Comparison of ENCODE assay signal across 6 cellular contexts in the genomic region with DNA sequence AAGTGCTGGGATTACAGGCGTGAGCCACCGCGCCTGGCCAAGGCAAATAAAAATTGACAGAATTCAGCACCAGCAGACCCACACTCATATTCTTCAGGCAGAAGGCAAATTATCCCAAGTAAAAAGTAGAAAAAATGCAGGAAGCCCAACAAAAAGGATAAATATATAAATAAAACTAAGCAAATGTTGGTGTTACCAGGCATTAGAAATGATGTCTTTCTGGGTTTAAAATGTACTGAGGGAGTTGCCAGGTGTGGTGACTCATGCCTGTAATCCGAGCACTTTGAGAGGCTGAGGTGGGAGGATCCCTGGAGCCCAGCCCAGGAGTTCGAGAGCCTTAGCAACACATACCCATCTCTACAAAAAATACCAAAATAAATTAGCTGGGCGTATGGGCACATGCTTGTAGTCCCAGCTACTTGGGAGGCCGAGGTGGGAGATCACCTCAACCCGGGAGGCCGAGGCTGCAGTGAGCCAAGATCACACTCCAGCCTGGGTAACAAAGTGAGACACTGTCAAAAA. TPM values are rescaled to one million over a fixed set of nuclear protein-coding genes. Genes with fewer than 3 reads are reported as not detected.
DNase-seq lines count a peak whose midpoint lies in the region; TF ChIP-seq lines count a peak whose summit lies in the region.

No MANE protein-coding gene starts in this region.

- H3K9me3 ChIP-seq in vagina, result no peaks in the 10 kb centered on the region

- peaks cover 47% of the 10 kb centered on the region for H3K79me2 ChIP-seq in ACC112 (ENCODE audit: control insufficient read depth, insufficient read depth, low read length, unreplicated experiment)

- peaks cover 10% of the 10 kb centered on the region for H3K27me3 Mint-ChIP-seq in glutamatergic neuron (ENCODE audit: unreplicated experiment)

- no peak overlapping the region for H3K4me3 ChIP-seq in ACC112 (ENCODE audit: low read depth, low read length)
- no peak overlapping the region for H3K4me3 ChIP-seq in vagina

- peak overlapping the region; percentile 62 for H3K27ac Mint-ChIP-seq in glutamatergic neuron (ENCODE audit: unreplicated experiment)

- no peaks in the 10 kb centered on the region for H3K36me3 Mint-ChIP-seq in glutamatergic neuron (ENCODE audit: unreplicated experiment)

- no peak for TF ChIP-seq POLR2A in vagina (IDR thresholded peaks at IDR 0.05)

- peaks cover 30% of the 10 kb centered on the region for H3K4me1 ChIP-seq in ACC112 (ENCODE audit: control insufficient read depth, insufficient read depth, low read length, unreplicated experiment)
- peaks cover 49% of the 10 kb centered on the region for H3K4me1 ChIP-seq in vagina

- H3K36me3 ChIP-seq in ACC112 (ENCODE audit: insufficient read depth, low read length) (peaks cover 9% of the 10 kb centered on the region; the same call in 1 of the 2 replicates), vagina (peaks cover 0 to 33% of the 10 kb centered on the region in 2 donors)

- peaks cover 12% of the 10 kb centered on the region for H3K4me1 Mint-ChIP-seq in glutamatergic neuron (ENCODE audit: low read depth, unreplicated experiment)

- DNase-seq in NCI-H345 treated with DMSO at 0.1 percent for 48 hours (lab: John Stamatoyannopoulos, UW; ENCODE audit: unreplicated experiment), result peak; percentile 32
- no peak for DNase-seq in glutamatergic neuron
- DNase-seq in vagina (ENCODE audit: extremely low spot score in 2 of 2), result no peak
- DNase-seq in activated naive CD4-positive, alpha-beta T cell treated with anti-CD3 and anti-CD28 coated beads, Interleukin-2, amount 50 U/mL, for 16 hours, result no peak
- DNase-seq in activated CD8-positive, alpha-beta memory T cell treated with anti-CD3 and anti-CD28 coated beads, Interleukin-2, amount 50 U/mL, for 48 hours, result no peak

- H3K4me3 Mint-ChIP-seq in glutamatergic neuron (ENCODE audit: unreplicated experiment), result no peak overlapping the region

- H3K27me3 ChIP-seq in ACC112 (ENCODE audit: insufficient read depth, low read length), result no peaks in the 10 kb centered on the region
- H3K27me3 ChIP-seq in vagina, result no peaks in the 10 kb centered on the region

- peaks cover 13% of the 10 kb centered on the region for H3K9me3 Mint-ChIP-seq in glutamatergic neuron (ENCODE audit: unreplicated experiment)

- intact Hi-C loops in vagina (cut with DNase I), result no loop called here

- H2AFZ ChIP-seq in ACC112 (ENCODE audit: low read length, unreplicated experiment), result no peak overlapping the region

- TF ChIP-seq CTCF in glutamatergic neuron (IDR thresholded peaks at IDR 0.05; ENCODE audit: partially characterized antibody, unreplicated experiment) (no peak), vagina (IDR thresholded peaks at IDR 0.05) (no peak)

- peak overlapping the region; percentile 82 for H3K27ac ChIP-seq in ACC112 (ENCODE audit: low read depth, low read length)
- H3K27ac ChIP-seq in vagina, result peak overlapping the region; percentile 72

RNA-seq across cellular contexts. Expression of gene INTS11, which starts 6.3 kb away (rescaled TPM):
- total RNA-seq in glutamatergic neuron (ENCODE audit: unreplicated experiment), result 147 TPM
- 142 TPM for total RNA-seq in vagina

RNA-seq across cellular contexts. Expression of gene CPTP, which starts 6.4 kb away (rescaled TPM):
- total RNA-seq in glutamatergic neuron (ENCODE audit: unreplicated experiment) (18.7 TPM), vagina (20.9 TPM)

RNA-seq across cellular contexts. Expression of gene PUSL1, which starts 9.8 kb away (rescaled TPM):
- total RNA-seq in glutamatergic neuron (ENCODE audit: unreplicated experiment) (45.5 TPM), vagina (31.2 TPM)

RNA-seq across cellular contexts. Expression of gene ACAP3, which starts 10.5 kb away (rescaled TPM):
- total RNA-seq in glutamatergic neuron (ENCODE audit: unreplicated experiment) (1,099 TPM), vagina (68.5 TPM)

RNA-seq across cellular contexts. Expression of gene TAS1R3, which starts 12.9 kb away (rescaled TPM):
- total RNA-seq in glutamatergic neuron (ENCODE audit: unreplicated experiment) (1.3 TPM), vagina (0.74 TPM)
